In the genomic region with DNA sequence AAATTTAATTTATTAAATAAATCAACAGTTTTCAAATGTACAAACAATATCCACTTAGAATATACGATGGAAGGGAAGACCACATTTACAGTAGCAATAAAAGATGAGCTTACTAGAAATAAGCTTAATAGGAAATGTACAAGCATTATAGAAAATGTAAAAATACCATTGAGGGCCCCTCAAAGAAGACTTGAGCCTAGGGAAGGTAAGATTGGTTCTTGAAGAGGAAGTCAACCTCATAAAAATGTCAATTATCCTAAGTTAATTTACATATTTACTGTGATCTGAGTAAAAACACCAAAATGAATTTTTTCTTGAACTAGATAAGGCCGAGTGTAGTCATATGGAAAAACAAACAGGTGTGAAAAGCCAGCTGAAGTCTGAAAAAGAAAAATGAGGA, we compare ENCODE assay signal across 28 cellular contexts. TPM values are rescaled to one million over a fixed set of nuclear protein-coding genes. Genes with fewer than 3 reads are reported as not detected.
"Had no signal": no experiment of that assay in that cellular context is flagged by ENCODE, and none has a peak within 500 bp of the region (broad histone marks: within the 10 kb centered on the region; RNA-seq: fewer than 3 reads in every experiment).

No MANE protein-coding gene starts in this region.

- H3K36me3 ChIP-seq: esophagus squamous epithelium, heart right ventricle, left lung, neural progenitor cell, suprapubic skin, transverse colon, upper lobe of right lung, vagina had no signal

- H3K79me2 ChIP-seq: parathyroid adenoma had no signal

- H3K9me3 ChIP-seq: suprapubic skin, upper lobe of right lung, vagina had no signal

- H3K4me1 ChIP-seq: esophagus squamous epithelium, heart right ventricle, left lung, parathyroid adenoma, suprapubic skin, transverse colon, upper lobe of right lung, vagina had no signal

- H3K4me3 ChIP-seq: esophagus squamous epithelium, heart right ventricle, left lung, neural progenitor cell, smooth muscle cell, suprapubic skin, transverse colon, upper lobe of right lung, vagina had no signal

- H3K4me2 ChIP-seq: neural progenitor cell, smooth muscle cell had no signal

- FAIRE-seq: islet of Langerhans had no signal

- H3K27me3 ChIP-seq: left lung, transverse colon, upper lobe of right lung, vagina had no signal

- H3K27ac ChIP-seq: esophagus squamous epithelium, heart right ventricle, left lung, neural progenitor cell, parathyroid adenoma, suprapubic skin, transverse colon, upper lobe of right lung, vagina had no signal

- H2AFZ ChIP-seq: neural progenitor cell, parathyroid adenoma had no signal

- ATAC-seq: effector memory CD8-positive, alpha-beta T cell; heart right ventricle; left cardiac atrium; left lung; naive thymus-derived CD4-positive, alpha-beta T cell; sciatic nerve; stimulated activated naive CD8-positive, alpha-beta T cell treated with anti-CD3 and anti-CD28 coated beads, Interleukin-15, amount 100 ng/mL, for 72 hours; upper lobe of right lung had no signal

- H3K9ac ChIP-seq: neural progenitor cell, parathyroid adenoma had no signal

- DNase-seq: effector memory CD8-positive, alpha-beta T cell; esophagus squamous epithelium; foreskin melanocyte; glutamatergic neuron; heart right ventricle; hippocampal formation; left cardiac atrium; left lung; mesendoderm; midbrain; naive thymus-derived CD4-positive, alpha-beta T cell; stimulated activated CD4-positive, alpha-beta T cell treated with anti-CD3 and anti-CD28 coated beads, Interleukin-12 subunit alpha, Interleukin-12 subunit beta, amount 100 ng/mL, for 4 hours; stimulated activated CD4-positive, alpha-beta T cell treated with anti-CD3 and anti-CD28 coated beads, Interleukin-1b, Interleukin-23, amount 100 ng/mL, for 48 hours; stimulated activated CD4-positive, alpha-beta T cell treated with anti-CD3 and anti-CD28 coated beads, Interleukin-4, amount 100 ng/mL, for 1 hour; stimulated activated CD8-positive, alpha-beta memory T cell treated with anti-CD3 and anti-CD28 coated beads, Interleukin-4, amount 100 ng/mL, for 48 hours; stimulated activated naive CD4-positive, alpha-beta T cell; stimulated activated naive CD8-positive, alpha-beta T cell treated with anti-CD3 and anti-CD28 coated beads, Interleukin-15, amount 100 ng/mL, for 72 hours; transverse colon; upper lobe of right lung had no signal

RNA-seq across cellular contexts. Expression of gene TRIM67, which starts 39.7 kb away (rescaled TPM):
- total RNA-seq: dermis microvascular lymphatic vessel endothelial cell, esophagus squamous epithelium, lung microvascular endothelial cell, upper lobe of right lung, vagina had no signal
- polyA plus RNA-seq: heart right ventricle; naive thymus-derived CD4-positive, alpha-beta T cell had no signal
